In genomic region chr15:90660195-90660995, GRCh38 we compare ENCODE assay signal across 8 cellular contexts. TPM values are rescaled to one million over a fixed set of nuclear protein-coding genes. Genes with fewer than 3 reads are reported as not detected.
DNase-seq lines count a peak whose midpoint lies in the region; ATAC-seq and TF ChIP-seq lines count a peak whose summit lies in the region.

No MANE protein-coding gene starts in this region.

- H2AFZ ChIP-seq in H9 (ENCODE audit: low read length) (no peak overlapping the region), MM.1S (ENCODE audit: low read length) (no peak overlapping the region)

- H4K20me1 ChIP-seq in H9 (ENCODE audit: control insufficient read depth, insufficient read depth, insufficient read length) (no peaks in the 10 kb centered on the region), MM.1S (ENCODE audit: insufficient read depth, low read length) (peaks cover 24% of the 10 kb centered on the region)

- no peak overlapping the region for H2BK12ac ChIP-seq in H9 (ENCODE audit: insufficient read length, low read depth, low read length)

- H3K36me3 ChIP-seq in MM.1S (replicated peaks; ENCODE audit: insufficient read depth, low read length) (no peaks in the 10 kb centered on the region), stomach smooth muscle (ENCODE audit: control insufficient read depth in 2 of 2, insufficient read depth in 2 of 2, low read length in 2 of 2) (no peaks in the 10 kb centered on the region)
- no peaks in the 10 kb centered on the region for H3K36me3 ChIP-seq in naive thymus-derived CD4-positive, alpha-beta T cell (ENCODE audit: control insufficient read depth in 2 of 3, insufficient read depth in 3 of 3, low read length in 3 of 3)

- H2AK5ac ChIP-seq in H9 (ENCODE audit: insufficient read length, low read length): no peak overlapping the region

- H3K4me1 Mint-ChIP-seq in H9: peaks cover 10 to 16% of the 10 kb centered on the region in 2 experiments
- peaks cover 60% of the 10 kb centered on the region for H3K4me1 Mint-ChIP-seq in dendritic cell treated with granulocyte-macrophage colony-stimulating factor and Interleukin-4, amounts not matched to agents 40 ng/mL and 50 ng/mL, for 4 days (ENCODE audit: low read depth)
- peaks cover 61 to 93% (median 80%) of the 10 kb centered on the region in 7 donors for H3K4me1 Mint-ChIP-seq in naive thymus-derived CD4-positive, alpha-beta T cell

- H3K14ac ChIP-seq in H9 (ENCODE audit: insufficient read depth, low read length): no peak overlapping the region

- peak; percentile 83 for ATAC-seq in naive thymus-derived CD4-positive, alpha-beta T cell

- H3K79me2 ChIP-seq in H9 (ENCODE audit: insufficient read depth, low read length) (no peaks in the 10 kb centered on the region), MM.1S (ENCODE audit: low read length) (no peaks in the 10 kb centered on the region)

- H3K4me2 ChIP-seq in H9 (ENCODE audit: insufficient read depth, insufficient read length, low read length) (no peak overlapping the region), MM.1S (ENCODE audit: low read depth, low read length) (peak overlapping the region; percentile 72)

- H3K9ac ChIP-seq in H9 (ENCODE audit: extremely low read depth, insufficient read length, low read length): no peak overlapping the region
- H3K9ac ChIP-seq in MM.1S (ENCODE audit: low read length): no peak overlapping the region
- H3K9ac ChIP-seq in stomach smooth muscle (ENCODE audit: low read length in 2 of 2): peak overlapping the region in 1 of 2 donors; percentile 42

- H3K4ac ChIP-seq in H9 (ENCODE audit: low read depth, low read length): no peak overlapping the region

- no peak overlapping the region for H2BK15ac ChIP-seq in H9 (ENCODE audit: low read depth, low read length)

- no peaks in the 10 kb centered on the region for H3K9me3 Mint-ChIP-seq in H9
- no peaks in the 10 kb centered on the region for H3K9me3 Mint-ChIP-seq in dendritic cell treated with granulocyte-macrophage colony-stimulating factor and Interleukin-4, amounts not matched to agents 40 ng/mL and 50 ng/mL, for 4 days
- peaks cover 0 to 2% (median 0%) of the 10 kb centered on the region in 11 donors for H3K9me3 Mint-ChIP-seq in naive thymus-derived CD4-positive, alpha-beta T cell

- H2BK5ac ChIP-seq in H9 (ENCODE audit: insufficient read length, low read length): no peak overlapping the region

- no peaks in the 10 kb centered on the region for H3K27me3 ChIP-seq in H9 (ENCODE audit: insufficient read depth, low read length)
- peaks cover 84% of the 10 kb centered on the region for H3K27me3 ChIP-seq in MM.1S (replicated peaks; ENCODE audit: insufficient read depth, low read length)
- H3K27me3 ChIP-seq in naive thymus-derived CD4-positive, alpha-beta T cell (ENCODE audit: control insufficient read depth in 2 of 2, insufficient read depth in 2 of 2, low read length in 2 of 2): no peaks in the 10 kb centered on the region
- H3K27me3 ChIP-seq in stomach smooth muscle (ENCODE audit: control insufficient read depth in 1 of 2, insufficient read depth in 2 of 2, low read length in 2 of 2): no peaks in the 10 kb centered on the region

- H2BK120ac ChIP-seq in H9 (ENCODE audit: low read depth, low read length, poor library complexity, severe bottlenecking): no peak overlapping the region

- no peaks in the 10 kb centered on the region for H3K4me1 ChIP-seq in H9 (ENCODE audit: insufficient read depth, low read length)
- H3K4me1 ChIP-seq in MM.1S (ENCODE audit: low read length): peaks cover 44% of the 10 kb centered on the region
- H3K4me1 ChIP-seq in naive thymus-derived CD4-positive, alpha-beta T cell (ENCODE audit: control insufficient read depth in 2 of 2, insufficient read depth in 2 of 2, low read length in 2 of 2): peaks cover 40 to 50% of the 10 kb centered on the region in 2 donors
- H3K4me1 ChIP-seq in stomach smooth muscle (ENCODE audit: control insufficient read depth, insufficient read depth, low read length): no peaks in the 10 kb centered on the region

- H3K9me3 ChIP-seq in H9 (ENCODE audit: control insufficient read depth, low read depth, low read length): no peaks in the 10 kb centered on the region
- H3K9me3 ChIP-seq in MM.1S (replicated peaks; ENCODE audit: insufficient read depth, low read length): no peaks in the 10 kb centered on the region
- H3K9me3 ChIP-seq in naive thymus-derived CD4-positive, alpha-beta T cell (ENCODE audit: control insufficient read depth in 2 of 3, low read length in 3 of 3): no peaks in the 10 kb centered on the region
- no peaks in the 10 kb centered on the region for H3K9me3 ChIP-seq in stomach smooth muscle (ENCODE audit: control insufficient read depth in 2 of 2, low read length in 2 of 2)

- no peak overlapping the region for H4K8ac ChIP-seq in H9 (replicated peaks; ENCODE audit: insufficient read length, low read depth, low read length)

- intact Hi-C loops in dendritic cell treated with granulocyte-macrophage colony-stimulating factor and Interleukin-4, amounts not matched to agents 40 ng/mL and 50 ng/mL, for 4 days (cut with micrococcal nuclease): no loop called here
- intact Hi-C loops in naive thymus-derived CD4-positive, alpha-beta T cell (cut with micrococcal nuclease): loop anchor here (1.0 to 5.0 kb wide), 6 partner anchors 10 to 157 kb away; partner anchors contain the start of gene BLM (in 1 of the 2)

- H3K23me2 ChIP-seq in H9 (ENCODE audit: insufficient read length, low read depth, low read length, poor library complexity, severe bottlenecking): no peaks in the 10 kb centered on the region

- no CpG with 5 or more reads among the region's 12 CpGs for WGBS in H9 (ENCODE audit: extremely low coverage, insufficient read length, low lambda C conversion rate)

- no peaks in the 10 kb centered on the region for H3K79me1 ChIP-seq in H9 (ENCODE audit: insufficient read depth, low read depth, low read length, poor library complexity, severe bottlenecking)

- peaks cover 13% of the 10 kb centered on the region for H3K27me3 Mint-ChIP-seq in H9 (ENCODE audit: low read depth)
- no peaks in the 10 kb centered on the region for H3K27me3 Mint-ChIP-seq in dendritic cell treated with granulocyte-macrophage colony-stimulating factor and Interleukin-4, amounts not matched to agents 40 ng/mL and 50 ng/mL, for 4 days
- peaks cover 0 to 32% (median 14%) of the 10 kb centered on the region in 5 donors for H3K27me3 Mint-ChIP-seq in naive thymus-derived CD4-positive, alpha-beta T cell

- POLR2A ChIA-PET in naive thymus-derived CD4-positive, alpha-beta T cell (lab: Charles Lee): interaction anchor here (0.5 to 1.4 kb wide), 3 partner anchors 8 to 25 kb away, joined by 3 to 5 read pairs (median 3); no protein-coding TSS in a partner anchor

- peak overlapping the region in 1 of 3 experiments; percentile 17; a peak in 2 of 7 replicates for H3K27ac Mint-ChIP-seq in H9
- H3K27ac Mint-ChIP-seq in dendritic cell treated with granulocyte-macrophage colony-stimulating factor and Interleukin-4, amounts not matched to agents 40 ng/mL and 50 ng/mL, for 4 days: peak overlapping the region; percentile 96
- peak overlapping the region in 4 of 9 donors; percentile 32 to 79 (median 74) for H3K27ac Mint-ChIP-seq in naive thymus-derived CD4-positive, alpha-beta T cell

- no peak overlapping the region for H3K56ac ChIP-seq in H9 (ENCODE audit: insufficient read length, low read depth, low read length)

- H2BK20ac ChIP-seq in H9 (ENCODE audit: low read depth, low read length, poor library complexity, severe bottlenecking): no peak overlapping the region

- TF ChIP-seq CTCF in H9 (conservative IDR thresholded peaks at IDR 0.05) (no peak), MM.1S (IDR thresholded peaks at IDR 0.05; ENCODE audit: low read length) (no peak)

- H3K23ac ChIP-seq in H9 (ENCODE audit: insufficient read length, low read depth, low read length): no peak overlapping the region

- H3F3A ChIP-seq in MM.1S (ENCODE audit: insufficient read depth, low read length): peaks cover 17% of the 10 kb centered on the region

- H3K27ac ChIP-seq in H9 (ENCODE audit: insufficient read length, low read depth, low read length) (no peak overlapping the region), MM.1S (ENCODE audit: low read length) (no peak overlapping the region), stomach smooth muscle (ENCODE audit: low read length) (peak overlapping the region; percentile 46)
- no peak overlapping the region for H3K27ac ChIP-seq in naive thymus-derived CD4-positive, alpha-beta T cell (ENCODE audit: low read depth, low read length)

- CTCF ChIA-PET in naive thymus-derived CD4-positive, alpha-beta T cell (lab: Charles Lee): interaction anchor here (0.6 to 1.1 kb wide), 3 partner anchors 10 to 1305 kb away, joined by 3 to 7 read pairs (median 4); no protein-coding TSS in a partner anchor

- H3K4me3 Mint-ChIP-seq in H9: no peak overlapping the region
- H3K4me3 Mint-ChIP-seq in dendritic cell treated with granulocyte-macrophage colony-stimulating factor and Interleukin-4, amounts not matched to agents 40 ng/mL and 50 ng/mL, for 4 days: peak overlapping the region; percentile 66
- peak overlapping the region; percentile 68 to 93 (median 83) for H3K4me3 Mint-ChIP-seq in naive thymus-derived CD4-positive, alpha-beta T cell

- no peak overlapping the region for H4K91ac ChIP-seq in H9 (ENCODE audit: insufficient read length, low read depth, low read length)

- DNase-seq in H9: peak; percentile 41
- DNase-seq in MM.1S: peak; percentile 59
- DNase-seq in activated CD4-positive, alpha-beta T cell treated with anti-CD3 and anti-CD28 coated beads, Interleukin-2, amount 50 U/mL, for 1 hour: peak; percentile 61
- DNase-seq in naive thymus-derived CD4-positive, alpha-beta T cell: peak in 6 of 9 donors; percentile 25 to 68 (median 38)
- no peak for DNase-seq in KG1 (lab: John Stamatoyannopoulos, UW)

- no peak overlapping the region for H3K18ac ChIP-seq in H9 (ENCODE audit: insufficient read length, low read depth, low read length)

- no peaks in the 10 kb centered on the region for H3K9me2 ChIP-seq in MM.1S (replicated peaks; ENCODE audit: insufficient read depth, low read length)

- H3K4me3 ChIP-seq in GM08714 (ENCODE audit: low read length): peak overlapping the region; percentile 45; the same call in 1 of the 2 replicates
- H3K4me3 ChIP-seq in MM.1S (ENCODE audit: low read length): peak overlapping the region; percentile 25
- H3K4me3 ChIP-seq in naive thymus-derived CD4-positive, alpha-beta T cell (ENCODE audit: low read length): peak overlapping the region; percentile 45
- no peak overlapping the region for H3K4me3 ChIP-seq in stomach smooth muscle (ENCODE audit: low read length in 2 of 2)

- no peak overlapping the region for H3T11ph ChIP-seq in H9 (ENCODE audit: low read length)

- H4K5ac ChIP-seq in H9 (ENCODE audit: insufficient read length, low read depth, low read length): no peak overlapping the region

- H3K36me3 Mint-ChIP-seq in H9 (ENCODE audit: insufficient read depth in 1 of 3, low read depth in 3 of 3): no peaks in the 10 kb centered on the region
- peaks cover 9% of the 10 kb centered on the region for H3K36me3 Mint-ChIP-seq in dendritic cell treated with granulocyte-macrophage colony-stimulating factor and Interleukin-4, amounts not matched to agents 40 ng/mL and 50 ng/mL, for 4 days (ENCODE audit: low read depth)
- H3K36me3 Mint-ChIP-seq in naive thymus-derived CD4-positive, alpha-beta T cell: peaks cover 0 to 18% (median 0%) of the 10 kb centered on the region in 5 donors

RNA-seq across cellular contexts. Expression of gene BLM, which starts 56.8 kb away (rescaled TPM):
- total RNA-seq in H9 (2021): 41.3 and 43.4 TPM in 2 replicates
- total RNA-seq in naive thymus-derived CD4-positive, alpha-beta T cell: 10 to 100 TPM in 1 of 5 experiments, 1 to 10 TPM in 4; 3.5 to 53.1 (median 6.6) TPM
- 1 to 10 TPM; 2.8 to 4.4 TPM for polyA plus RNA-seq in naive thymus-derived CD4-positive, alpha-beta T cell

Comparison
In these comparisons a context has a peak if more than half of its experiments do, and no peak if none do; other contexts are left out.
1. H3K4me3 ChIP-seq: peak in GM08714 (single experiment), MM.1S (single experiment) and naive thymus-derived CD4-positive, alpha-beta T cell (single experiment); none in stomach smooth muscle (0 of 2).
2. H3K4me3 Mint-ChIP-seq: peak in dendritic cell treated with granulocyte-macrophage colony-stimulating factor and Interleukin-4, amounts not matched to agents 40 ng/mL and 50 ng/mL, for 4 days (single experiment) and naive thymus-derived CD4-positive, alpha-beta T cell (10 of 10); none in H9 (0 of 2).